8 cellular contexts compared by ENCODE assay signal in genomic region chr12:76319595-76320319, GRCh38. TPM values are rescaled to one million over a fixed set of nuclear protein-coding genes. Genes with fewer than 3 reads are reported as not detected.
DNase-seq lines count a peak whose midpoint lies in the region; ATAC-seq, FAIRE-seq and TF ChIP-seq lines count a peak whose summit lies in the region.
"Not testable (repeated sequence)": the region's sequence is repeated elsewhere in the genome, so short reads cannot be mapped to it uniquely, and the experiment has no call there.

No MANE protein-coding gene starts in this region.

- not testable (repeated sequence) for H3K36me3 Mint-ChIP-seq in type B pancreatic cell

- not testable (repeated sequence) for H3K4me1 Mint-ChIP-seq in type B pancreatic cell (ENCODE audit: unreplicated experiment)

- not testable (repeated sequence) for H2BK15ac ChIP-seq in mesendoderm (replicated peaks; ENCODE audit: low read depth); neuronal stem cell (ENCODE audit: low read length)

- H3K79me2 ChIP-seq in PC-3 (ENCODE audit: low read length); K562 (ENCODE audit: control insufficient read depth, insufficient read depth, low read length); mesendoderm (ENCODE audit: control insufficient read depth, insufficient read depth, low read length): not testable (repeated sequence)

- not testable (repeated sequence) for H4K5ac ChIP-seq in mesendoderm (ENCODE audit: low read length)

- POLR2A ChIA-PET in HEK293T (lab: Yijun Ruan, JAX): interaction anchor here (1.5 kb wide), 2 partner anchors 10 to 929 kb away, joined by 3 to 5 read pairs; partner anchors contain the start of gene GLIPR1L2
- POLR2A ChIA-PET in PC-3 (lab: Charles Lee; ENCODE audit: unreplicated experiment); K562 (lab: Yijun Ruan, JAX): not testable (repeated sequence)

- WGBS in K562 (ENCODE audit: insufficient coverage, low coverage, missing lambda C conversion rate): under 1% methylated on average over 17 of the region's 32 CpGs
- no CpG with 5 or more reads among the region's 32 CpGs for WGBS in mesendoderm (ENCODE audit: extremely low coverage, insufficient coverage, low lambda C conversion rate)
- no CpG with 5 or more reads among the region's 32 CpGs for WGBS in neuronal stem cell (ENCODE audit: extremely low coverage in 2 of 2, insufficient read length in 2 of 2, insufficient replicate concordance in 1 of 2), 2 donors

- H2BK12ac ChIP-seq in neuronal stem cell (ENCODE audit: low read length): not testable (repeated sequence)

- not testable (repeated sequence) for H3K27me3 ChIP-seq in PC-3 (ENCODE audit: low read length); K562 (ENCODE audit: control insufficient read depth in 2 of 2, insufficient read depth in 2 of 2, low read length in 2 of 2); mesendoderm (ENCODE audit: insufficient read depth, low read length, poor library complexity)
- H3K27me3 ChIP-seq in neuronal stem cell (ENCODE audit: control insufficient read depth in 3 of 3, insufficient read depth in 3 of 3, low read depth in 1 of 3, low read length in 3 of 3): peaks cover 0 to 12% (median 0%) of the 10 kb centered on the region in 3 experiments

- not testable (repeated sequence) for H3K9me3 ChIP-seq in ES-I3 (ENCODE audit: control insufficient read depth, insufficient read depth, low read length); PC-3 (ENCODE audit: low read length); K562 (replicated peaks; ENCODE audit: control insufficient read depth, insufficient read depth, low read depth, low read length); neuronal stem cell (replicated peaks in 1 of 2; ENCODE audit: control insufficient read depth in 2 of 2, insufficient read depth in 1 of 2, low read depth in 1 of 2, low read length in 2 of 2)

- H3K4me2 ChIP-seq in PC-3 (ENCODE audit: low read length) (0 out of 2 replicates have a peak overlapping the region, but pooled peaks have one; percentile 18), K562 (ENCODE audit: insufficient read depth, low read length) (peak overlapping the region; percentile 52)
- H3K4me2 ChIP-seq in mesendoderm (ENCODE audit: low read length); neuronal stem cell (ENCODE audit: insufficient read depth, low read length, poor library complexity, severe bottlenecking): not testable (repeated sequence)

- not testable (repeated sequence) for H3F3A ChIP-seq in PC-3 (ENCODE audit: low read length, unreplicated experiment)

- not testable (repeated sequence) for H3K27ac ChIP-seq in PC-3 (ENCODE audit: low read length); K562 (ENCODE audit: extremely low read depth, low read depth, low read length); mesendoderm (ENCODE audit: low read depth, low read length); neuronal stem cell (replicated peaks; ENCODE audit: low read length)
- peak overlapping the region; percentile 37 for H3K27ac ChIP-seq in epithelial cell of prostate

- peak overlapping the region; percentile 40 for H2AFZ ChIP-seq in PC-3 (ENCODE audit: low read length)
- peak overlapping the region; percentile 66 for H2AFZ ChIP-seq in K562 (ENCODE audit: low read depth, low read length)
- H2AFZ ChIP-seq in neuronal stem cell (ENCODE audit: low read length): peak overlapping the region; percentile 40

- not testable (repeated sequence) for H4K8ac ChIP-seq in mesendoderm (ENCODE audit: low read depth, low read length); neuronal stem cell (ENCODE audit: low read depth, low read length)

- not testable (repeated sequence) for ATAC-seq in PC-3, K562

- TF ChIP-seq EP300 in K562 (IDR thresholded peaks at IDR 0.05; ENCODE audit: low read length): not testable (repeated sequence)

- H3K4me3 Mint-ChIP-seq in type B pancreatic cell: peak overlapping the region; percentile 69

- BruUV-seq in PC-3 (replicated peaks; lab: Mats Ljungman, UMichigan); K562 (replicated peaks; lab: Mats Ljungman, UMichigan): not testable (repeated sequence)

- H3K4me3 ChIP-seq in PC-3 (ENCODE audit: low read length): peak overlapping the region; percentile 26; the same call in 1 of the 2 replicates
- peak overlapping the region; percentile 26; the same call in 1 of the 2 replicates for H3K4me3 ChIP-seq in K562
- H3K4me3 ChIP-seq in mesendoderm (ENCODE audit: low read length); neuronal stem cell (ENCODE audit: low read length in 2 of 2): not testable (repeated sequence)

- not testable (repeated sequence) for H3K27me3 Mint-ChIP-seq in type B pancreatic cell

- peak; percentile 51 for TF ChIP-seq POLR2A in K562 (conservative IDR thresholded peaks at IDR 0.05)

- H4K91ac ChIP-seq in neuronal stem cell (ENCODE audit: low read depth, low read length, poor library complexity): not testable (repeated sequence)

- H3K36me3 ChIP-seq in ES-I3 (ENCODE audit: insufficient read depth, low read length); PC-3 (ENCODE audit: low read depth, low read length); K562 (ENCODE audit: control insufficient read depth, insufficient read depth, low read length); mesendoderm (ENCODE audit: control insufficient read depth, insufficient read depth, low read length); neuronal stem cell (replicated peaks in 1 of 2; ENCODE audit: control insufficient read depth in 2 of 2, insufficient read depth in 2 of 2, low read length in 2 of 2): not testable (repeated sequence)

- peak overlapping the region; percentile 49 for H3K56ac ChIP-seq in mesendoderm (ENCODE audit: low read length)

- not testable (repeated sequence) for H3K23ac ChIP-seq in mesendoderm (ENCODE audit: low read length); neuronal stem cell (ENCODE audit: low read depth, low read length, poor library complexity)

- not testable (repeated sequence) for H2BK5ac ChIP-seq in mesendoderm (ENCODE audit: low read length); neuronal stem cell (ENCODE audit: low read length)

- H3K4ac ChIP-seq in mesendoderm (ENCODE audit: low read depth, low read length); neuronal stem cell (ENCODE audit: low read length): not testable (repeated sequence)

- H3K79me1 ChIP-seq in mesendoderm (ENCODE audit: low read length); neuronal stem cell (ENCODE audit: low read depth, low read length): not testable (repeated sequence)

- DNase-seq in HEK293T (ENCODE audit: extremely low spot score); PC-3; K562 (ENCODE audit: extremely low read depth in 1 of 4, low spot score in 3 of 4); epithelial cell of prostate (ENCODE audit: low read depth, low spot score); mesendoderm; neuronal stem cell (ENCODE audit: low spot score); type B pancreatic cell (ENCODE audit: extremely low spot score, unreplicated experiment): not testable (repeated sequence)

- not testable (repeated sequence) for TF ChIP-seq RAD21 in K562 (CRISPR knock-in tag; conservative IDR thresholded peaks at IDR 0.05 in 1 of 2, IDR thresholded peaks at IDR 0.05 in 1 of 2)

- CTCF ChIA-PET in HEK293T (lab: Yijun Ruan, JAX); PC-3 (lab: Charles Lee); K562 (lab: Yijun Ruan, JAX; ENCODE audit: low intra/inter-chr PET ratio): not testable (repeated sequence)

- in situ Hi-C loops in K562 (cut with MboI): not testable (repeated sequence)

- TF ChIP-seq CTCF in PC-3 (conservative IDR thresholded peaks at IDR 0.05; ENCODE audit: low read depth, low read length); K562 (IDR thresholded peaks at IDR 0.05 in 2 of 3, conservative IDR thresholded peaks at IDR 0.05 in 1 of 3; ENCODE audit: insufficient read depth in 2 of 3, low read depth in 1 of 3, low read length in 3 of 3); type B pancreatic cell (conservative IDR thresholded peaks at IDR 0.05): not testable (repeated sequence)

- H3K9me2 ChIP-seq in PC-3 (replicated peaks; ENCODE audit: low read length): not testable (repeated sequence)

- H3K9me1 ChIP-seq in K562 (ENCODE audit: control insufficient read depth, insufficient read depth, low read length): not testable (repeated sequence)

- H3K9ac ChIP-seq in ES-I3 (ENCODE audit: low read depth, low read length): peak overlapping the region; percentile 31
- not testable (repeated sequence) for H3K9ac ChIP-seq in PC-3 (ENCODE audit: low read length); K562 (ENCODE audit: insufficient read depth in 1 of 2, low read depth in 2 of 2, low read length in 2 of 2); mesendoderm (ENCODE audit: low read length); neuronal stem cell (ENCODE audit: low read depth, low read length, poor library complexity)

- H3K14ac ChIP-seq in neuronal stem cell (ENCODE audit: low read length): not testable (repeated sequence)

- not testable (repeated sequence) for H3K27ac Mint-ChIP-seq in type B pancreatic cell

- not testable (repeated sequence) for H3K9me3 Mint-ChIP-seq in type B pancreatic cell

- not testable (repeated sequence) for H2BK120ac ChIP-seq in mesendoderm (ENCODE audit: low read depth, low read length); neuronal stem cell (ENCODE audit: low read depth, low read length)

- not testable (repeated sequence) for H2AK5ac ChIP-seq in mesendoderm (ENCODE audit: low read length); neuronal stem cell (ENCODE audit: low read depth, low read length)

- not testable (repeated sequence) for H4K20me1 ChIP-seq in PC-3 (ENCODE audit: low read length); K562 (replicated peaks; ENCODE audit: control insufficient read depth, insufficient read depth, low read length)

- not testable (repeated sequence) for H3K4me1 ChIP-seq in ES-I3 (ENCODE audit: insufficient read depth, low read length); PC-3 (ENCODE audit: insufficient read depth, low read length); mesendoderm (ENCODE audit: control insufficient read depth, low read depth, low read length); neuronal stem cell (ENCODE audit: control insufficient read depth in 2 of 2, insufficient read depth in 1 of 2, low read depth in 1 of 2, low read length in 2 of 2)
- peaks cover 0 to 15% of the 10 kb centered on the region in 2 experiments; a peak in 3 of 5 replicates for H3K4me1 ChIP-seq in K562 (replicated peaks in 1 of 2; ENCODE audit: control insufficient read depth in 2 of 2, insufficient read depth in 2 of 2, low read length in 2 of 2)

- H3K18ac ChIP-seq in mesendoderm (ENCODE audit: low read length); neuronal stem cell (ENCODE audit: low read length): not testable (repeated sequence)

- FAIRE-seq in K562 (lab: Jason Lieb, UNC): not testable (repeated sequence)

- intact Hi-C loops in PC-3 (cut with micrococcal nuclease); K562 (cut with micrococcal nuclease): not testable (repeated sequence)

RNA-seq across cellular contexts. Expression of gene BBS10, which starts 28.5 kb away (rescaled TPM):
- total RNA-seq in PC-3 (2014; rRNA removed) (7.5 and 8.0 TPM in 2 replicates), K562 (2014; rRNA removed) (4.6 and 4.7 TPM in 2 replicates), K562 (2014; rRNA removed; fragmentation: Illumina TruSeq; extraction: Trizol) (8.2 and 9.4 TPM in 2 replicates), K562 (2015; rRNA removed; fragmentation: Illumina TruSeq; extraction: Trizol) (6.8 and 7.3 TPM in 2 replicates), K562 (2021) (5.9 and 6.1 TPM in 2 replicates), type B pancreatic cell (ENCODE audit: low replicate concordance) (10.7 and 14.8 TPM in 2 replicates)
- total RNA-seq in K562 (2011; cell fraction: chromatin; rRNA removed; ENCODE audit: low replicate concordance): 2.8 and 10.1 TPM in 2 replicates
- total RNA-seq in K562 (2011; cell fraction: nucleolus; rRNA removed): 3.0 and 3.3 TPM in 2 replicates
- total RNA-seq in K562 (2011; cell fraction: nucleoplasm; rRNA removed): 5.6 and 11.4 TPM in 2 replicates
- polyA plus RNA-seq in K562 (2011; rRNA removed) (11.9 and 14.9 TPM in 2 replicates), K562 (2014; fragmentation: Illumina TruSeq; extraction: Trizol) (7.2 and 8.3 TPM in 2 replicates), K562 (2014; fragmentation: Nextera tagmentation; extraction: Ambion mirVana) (1 to 10 TPM; 2.3 to 2.7 TPM), K562 (2014; rRNA removed) (5.8 TPM in 2 replicates)
- 1.7 and 4.6 TPM in 2 replicates for polyA plus RNA-seq in K562 (2011; cell fraction: cytosol; rRNA removed)
- 4.9 and 7.6 TPM in 2 replicates for polyA plus RNA-seq in K562 (2011; cell fraction: nucleus; rRNA removed)
- polyA plus RNA-seq in K562 (2012): 4.8 and 5.1 TPM in 2 replicates
- 8.2 and 8.8 TPM in 2 replicates for polyA minus RNA-seq in K562 (2011; rRNA and poly(A)+ RNA removed)
- 3.1 and 3.5 TPM in 2 replicates for polyA minus RNA-seq in K562 (2011; cell fraction: cytosol; rRNA and poly(A)+ RNA removed)
- polyA minus RNA-seq in K562 (2011; cell fraction: nucleus; rRNA and poly(A)+ RNA removed): 3.9 and 9.2 TPM in 2 replicates
- polyA plus RNA-seq in mesendoderm (2013, experiment 1 of 2): 4.1 TPM
- polyA plus RNA-seq in mesendoderm (2013, experiment 2 of 2): 4.1 TPM
- 13.3 TPM for polyA plus RNA-seq in neuronal stem cell (2013, experiment 1 of 2)
- 13.9 TPM for polyA plus RNA-seq in neuronal stem cell (2013, experiment 2 of 2)
